ENCODE assay signal across 20 cellular contexts in the genomic region with DNA sequence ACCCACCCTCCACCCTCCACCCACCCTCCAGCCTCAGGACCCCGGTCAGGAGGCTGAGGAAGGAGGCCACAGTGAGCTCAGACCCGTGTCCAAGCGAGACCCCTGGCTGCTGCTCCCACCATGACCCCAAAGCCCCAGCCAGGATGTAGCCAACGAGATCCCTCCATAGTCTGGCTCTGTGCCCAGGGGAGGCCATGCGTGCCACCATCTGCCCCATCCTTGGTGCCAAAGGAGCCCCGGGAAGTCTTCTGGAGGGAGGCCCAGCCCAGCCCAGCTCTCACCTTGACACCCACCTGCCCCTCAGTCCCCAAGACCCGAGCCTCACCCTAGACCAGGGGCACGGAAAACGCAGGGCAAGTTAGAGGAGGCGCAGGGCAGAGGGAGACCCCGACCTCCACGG.
"Had no signal": no experiment of that assay in that cellular context is flagged by ENCODE, and none has a peak within 500 bp of the region (broad histone marks: within the 10 kb centered on the region; RNA-seq: fewer than 3 reads in every experiment).

No MANE protein-coding gene starts in this region.

- H3K27me3 ChIP-seq: breast epithelium, esophagus squamous epithelium, gastrocnemius medialis, left lung, upper lobe of left lung had no signal

- H3K4me1 ChIP-seq: gastrocnemius medialis had no signal

- H3K9me3 ChIP-seq: breast epithelium, esophagus squamous epithelium, gastrocnemius medialis, left lung, upper lobe of left lung had no signal

- H3K36me3 ChIP-seq: breast epithelium, gastrocnemius medialis had no signal

- H3K27ac ChIP-seq: breast epithelium, coronary artery, esophagus squamous epithelium, gastrocnemius medialis, left lung, upper lobe of left lung had no signal

- ATAC-seq: activated T-cell treated with anti-CD3 and anti-CD28 coated beads, Interleukin-2, amount 50 U/mL, for 4 hours; gastrocnemius medialis; left lung; naive thymus-derived CD8-positive, alpha-beta T cell had no signal

- H3K4me3 ChIP-seq: breast epithelium, coronary artery, esophagus squamous epithelium, gastrocnemius medialis, left lung, lung, upper lobe of left lung had no signal

- DNase-seq: activated B cell treated with CpG ODN at 0.5 μM for 24 hours; activated CD4-positive, alpha-beta T cell treated with anti-CD3 and anti-CD28 coated beads for 4 hours; activated CD4-positive, alpha-beta T cell treated with anti-CD3 and anti-CD28 coated beads, Interleukin-2, amount 50 U/mL, for 48 hours; activated CD8-positive, alpha-beta memory T cell treated with anti-CD3 and anti-CD28 coated beads, Interleukin-2, amount 50 U/mL, for 48 hours; activated naive CD4-positive, alpha-beta T cell; activated T-cell treated with anti-CD3 and anti-CD28 coated beads, Interleukin-2, amount 50 U/mL, for 4 hours; endodermal cell; esophagus squamous epithelium; gastrocnemius medialis; hippocampal formation; kidney glomerular epithelial cell; left lung; naive thymus-derived CD8-positive, alpha-beta T cell; stimulated activated CD4-positive, alpha-beta T cell treated with anti-CD3 and anti-CD28 coated beads, Interleukin-4, amount 100 ng/mL, for 24 hours; stimulated activated naive CD4-positive, alpha-beta T cell treated with Interleukin-2 at 50 U/mL for 16 hours; T1000 had no signal
